22 cellular contexts compared by ENCODE assay signal in the genomic region with DNA sequence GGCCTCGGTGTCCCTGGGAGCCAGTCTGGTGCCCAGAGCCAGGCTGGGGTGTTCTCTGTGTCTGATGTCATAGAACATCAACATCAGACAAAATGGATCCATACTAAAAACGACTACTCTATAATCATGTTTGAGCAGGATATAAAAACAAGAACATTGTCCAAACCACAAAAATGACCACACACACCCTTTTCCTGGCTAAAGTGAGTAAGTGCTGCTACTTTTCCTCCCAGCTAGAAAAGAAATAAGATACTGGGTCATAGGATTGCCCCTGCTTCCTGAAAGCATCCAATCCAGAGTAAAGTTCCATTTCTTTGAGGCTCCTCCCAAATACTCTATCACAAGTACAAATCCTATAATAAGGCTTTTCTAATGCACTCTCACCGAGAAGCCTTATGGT. TPM values are rescaled to one million over a fixed set of nuclear protein-coding genes. Genes with fewer than 3 reads are reported as not detected.
DNase-seq lines count a peak whose midpoint lies in the region; ATAC-seq, FAIRE-seq and TF ChIP-seq lines count a peak whose summit lies in the region.
"Had no signal": no experiment of that assay in that cellular context is flagged by ENCODE, and none has a peak within 500 bp of the region (broad histone marks: within the 10 kb centered on the region; RNA-seq: fewer than 3 reads in every experiment).

No MANE protein-coding gene starts in this region.

- H3K36me3 Mint-ChIP-seq in astrocyte (ENCODE audit: low read depth, unreplicated experiment), result no peaks in the 10 kb centered on the region
- H3K36me3 Mint-ChIP-seq in GM23338 (ENCODE audit: low read depth), result no peaks in the 10 kb centered on the region
- H3K36me3 Mint-ChIP-seq: activated naive CD4-positive, alpha-beta T cell treated with anti-CD3 and anti-CD28 coated beads, Interleukin-2, amount 10 ng/mL, durations not matched to agents 7 days and 5 days; neural progenitor cell had no signal

- H4K20me1 ChIP-seq in astrocyte (ENCODE audit: insufficient read depth, low read length) (no peaks in the 10 kb centered on the region), GM23338 (replicated peaks; ENCODE audit: insufficient read depth) (no peaks in the 10 kb centered on the region)

- H3K9me3 ChIP-seq in astrocyte (ENCODE audit: insufficient read depth, low read depth, low read length), result no peaks in the 10 kb centered on the region
- H3K9me3 ChIP-seq: A549 had no signal

- no peaks in the 10 kb centered on the region for H3K9me2 ChIP-seq in GM23338 (ENCODE audit: insufficient read depth)

- ATAC-seq in HG03342 (IDR thresholded peaks at IDR 0.05; ENCODE audit: unreplicated experiment) (no peak), HG02884 (IDR thresholded peaks at IDR 0.05; ENCODE audit: unreplicated experiment) (no peak), GM23338 (no peak)
- ATAC-seq: stimulated activated naive B cell treated with anti-CD40 and anti-IgM and Interleukin-4, amounts not matched to agents 10 μg/mL and 1 μg/mL and 100 μg/mL, for 72 hours had no signal

- DNase-seq in HFF-Myc (ENCODE audit: extremely low read depth, low read depth) (peak; percentile 27), astrocyte (ENCODE audit: low read depth) (peak; percentile 51), fibroblast of pulmonary artery (ENCODE audit: low read depth) (peak; percentile 54), GM23338 (ENCODE audit: low spot score) (no peak)
- no peak for DNase-seq in effector CD4-positive, alpha-beta T cell
- DNase-seq: activated CD4-positive, alpha-beta T cell treated with anti-CD3 and anti-CD28 coated beads, Interleukin-2, amount 50 U/mL, for 4 hours; activated naive CD4-positive, alpha-beta T cell treated with anti-CD3 and anti-CD28 coated beads, Interleukin-2, amount 10 ng/mL, durations not matched to agents 7 days and 5 days; activated T-cell treated with anti-CD3 and anti-CD28 coated beads, Interleukin-2, amount 50 U/mL, for 24 hours; effector CD8-positive, alpha-beta T cell; KBM-7; NCI-H1092; NCI-H2081; NCI-H524 treated with DMSO at 0.1 percent for 48 hours; stimulated activated naive B cell treated with anti-CD40 and anti-IgM and Interleukin-4, amounts not matched to agents 10 μg/mL and 1 μg/mL and 100 μg/mL, for 72 hours; trophoblast cell had no signal

- H3K27ac Mint-ChIP-seq in astrocyte (ENCODE audit: unreplicated experiment) (no peak overlapping the region), GM23338 (no peak overlapping the region)
- H3K27ac Mint-ChIP-seq: activated naive CD4-positive, alpha-beta T cell treated with anti-CD3 and anti-CD28 coated beads, Interleukin-2, amount 10 ng/mL, durations not matched to agents 7 days and 5 days; activated T-cell treated with anti-CD3 and anti-CD28 coated beads, Interleukin-2, amount 50 U/mL, for 24 hours; neural progenitor cell; stimulated activated naive B cell treated with anti-CD40 and anti-IgM and Interleukin-4, amounts not matched to agents 10 μg/mL and 1 μg/mL and 100 μg/mL, for 72 hours had no signal

- H3K4me1 Mint-ChIP-seq in astrocyte (ENCODE audit: low read depth, unreplicated experiment) (peaks cover 9% of the 10 kb centered on the region), GM23338 (peaks cover 22% of the 10 kb centered on the region)
- H3K4me1 Mint-ChIP-seq: activated naive CD4-positive, alpha-beta T cell treated with anti-CD3 and anti-CD28 coated beads, Interleukin-2, amount 10 ng/mL, durations not matched to agents 7 days and 5 days had no signal

- H3K4me2 ChIP-seq in astrocyte (ENCODE audit: low read length), result no peak overlapping the region
- no peak overlapping the region for H3K4me2 ChIP-seq in GM23338
- H3K4me2 ChIP-seq: neural progenitor cell had no signal

- peak; percentile 63 for FAIRE-seq in astrocyte (lab: Jason Lieb, UNC)
- FAIRE-seq: A549, frontal cortex had no signal

- H2AFZ ChIP-seq in ACC112 (ENCODE audit: low read length, unreplicated experiment), result peak overlapping the region; percentile 24
- H2AFZ ChIP-seq in astrocyte (ENCODE audit: low read depth, low read length), result no peak overlapping the region
- no peak overlapping the region for H2AFZ ChIP-seq in GM23338
- H2AFZ ChIP-seq: neural progenitor cell had no signal

- no peak overlapping the region for H3K4me3 Mint-ChIP-seq in astrocyte (ENCODE audit: unreplicated experiment)
- no peak overlapping the region for H3K4me3 Mint-ChIP-seq in GM23338
- H3K4me3 Mint-ChIP-seq: activated naive CD4-positive, alpha-beta T cell treated with anti-CD3 and anti-CD28 coated beads, Interleukin-2, amount 10 ng/mL, durations not matched to agents 7 days and 5 days; activated T-cell treated with anti-CD3 and anti-CD28 coated beads, Interleukin-2, amount 50 U/mL, for 24 hours; neural progenitor cell; stimulated activated naive B cell treated with anti-CD40 and anti-IgM and Interleukin-4, amounts not matched to agents 10 μg/mL and 1 μg/mL and 100 μg/mL, for 72 hours had no signal

- H3K27me3 ChIP-seq in ACC112 (ENCODE audit: insufficient read depth, low read length), result no peaks in the 10 kb centered on the region
- peaks cover 3% of the 10 kb centered on the region for H3K27me3 ChIP-seq in astrocyte (ENCODE audit: insufficient read depth, low read length)
- no peaks in the 10 kb centered on the region for H3K27me3 ChIP-seq in GM23338 (ENCODE audit: insufficient read depth)
- H3K27me3 ChIP-seq: neural progenitor cell had no signal

- no peak for TF ChIP-seq CTCF in HFF-Myc (IDR thresholded peaks at IDR 0.05; ENCODE audit: low read depth, low read length, missing control alignments)
- no peak for TF ChIP-seq CTCF in astrocyte (IDR thresholded peaks at IDR 0.05; ENCODE audit: insufficient read depth, low read depth, low read length)
- TF ChIP-seq CTCF in fibroblast of pulmonary artery (IDR thresholded peaks at IDR 0.05; ENCODE audit: low read length, missing control alignments), result no peak
- TF ChIP-seq CTCF in GM23338 (conservative IDR thresholded peaks at IDR 0.05; ENCODE audit: low read depth in 2 of 2), result no peak

- H3K4me1 ChIP-seq in ACC112 (ENCODE audit: control insufficient read depth, insufficient read depth, low read length, unreplicated experiment) (peaks cover 39% of the 10 kb centered on the region), astrocyte (ENCODE audit: insufficient read depth, low read length) (no peaks in the 10 kb centered on the region), GM23338 (ENCODE audit: insufficient read depth) (peaks cover 30% of the 10 kb centered on the region)

- peak overlapping the region; percentile 35 for H3K27ac ChIP-seq in ACC112 (ENCODE audit: low read depth, low read length)
- no peak overlapping the region for H3K27ac ChIP-seq in astrocyte (ENCODE audit: low read depth, low read length)
- H3K27ac ChIP-seq in GM23338 (ENCODE audit: low read depth), result no peak overlapping the region
- H3K27ac ChIP-seq: A549, HL-60, neural progenitor cell had no signal

- H3K9ac ChIP-seq in astrocyte (ENCODE audit: low read length), result no peak overlapping the region
- H3K9ac ChIP-seq: neural progenitor cell had no signal

- no peaks in the 10 kb centered on the region for H3K36me3 ChIP-seq in ACC112 (ENCODE audit: insufficient read depth, low read length)
- no peaks in the 10 kb centered on the region for H3K36me3 ChIP-seq in astrocyte (ENCODE audit: insufficient read depth, low read length)
- H3K36me3 ChIP-seq in GM23338 (ENCODE audit: insufficient read depth), result no peaks in the 10 kb centered on the region
- H3K36me3 ChIP-seq: neural progenitor cell had no signal

- 0 out of 2 replicates have a peak, but pooled peaks cover 7% of the 10 kb centered on the region for H3F3A ChIP-seq in GM23338 (replicated peaks; ENCODE audit: low read depth)

- H3K4me3 ChIP-seq in ACC112 (ENCODE audit: low read depth, low read length) (no peak overlapping the region), HFF-Myc (replicated peaks; ENCODE audit: low read depth, low read length) (no peak overlapping the region), astrocyte (ENCODE audit: insufficient read depth, low read depth, low read length) (no peak overlapping the region), fibroblast of pulmonary artery (replicated peaks; ENCODE audit: low read depth, low read length) (no peak overlapping the region), GM23338 (no peak overlapping the region)
- H3K4me3 ChIP-seq: A549, neural progenitor cell had no signal

- H3K79me2 ChIP-seq in ACC112 (ENCODE audit: control insufficient read depth, insufficient read depth, low read length, unreplicated experiment) (no peaks in the 10 kb centered on the region), astrocyte (ENCODE audit: insufficient read depth, low read length) (no peaks in the 10 kb centered on the region), GM23338 (replicated peaks; ENCODE audit: insufficient read depth) (no peaks in the 10 kb centered on the region)

- H3K9me3 Mint-ChIP-seq in astrocyte (ENCODE audit: unreplicated experiment) (no peaks in the 10 kb centered on the region), GM23338 (no peaks in the 10 kb centered on the region)
- H3K9me3 Mint-ChIP-seq: activated naive CD4-positive, alpha-beta T cell treated with anti-CD3 and anti-CD28 coated beads, Interleukin-2, amount 10 ng/mL, durations not matched to agents 7 days and 5 days; activated T-cell treated with anti-CD3 and anti-CD28 coated beads, Interleukin-2, amount 50 U/mL, for 24 hours; neural progenitor cell had no signal

- H3K27me3 Mint-ChIP-seq in astrocyte (ENCODE audit: low read depth, unreplicated experiment), result no peaks in the 10 kb centered on the region
- peaks cover 8% of the 10 kb centered on the region for H3K27me3 Mint-ChIP-seq in GM23338 (ENCODE audit: insufficient read depth, low read depth, poor library complexity)
- H3K27me3 Mint-ChIP-seq: activated T-cell treated with anti-CD3 and anti-CD28 coated beads, Interleukin-2, amount 50 U/mL, for 24 hours; stimulated activated naive B cell treated with anti-CD40 and anti-IgM and Interleukin-4, amounts not matched to agents 10 μg/mL and 1 μg/mL and 100 μg/mL, for 72 hours had no signal

TF ChIP-seq in GM23338, 12 proteins besides CTCF, POLR2A, EP300 and RAD21:
- TF ChIP-seq CREB1 (CRISPR knock-in tag; IDR thresholded peaks at IDR 0.05; ENCODE audit: low read depth), result no peak
- no peak for TF ChIP-seq NANOG (IDR thresholded peaks at IDR 0.05; ENCODE audit: borderline replicate concordance)
- no peak for TF ChIP-seq EZH2 (IDR thresholded peaks at IDR 0.05; ENCODE audit: low read depth, unreplicated experiment)
TF ChIP-seq in GM23338: peak in this region for 0.

RNA-seq across cellular contexts. Expression of a gene that starts 19.7 kb away (rescaled TPM):
- total RNA-seq in astrocyte, result 4.2 and 4.7 TPM in 2 replicates
- total RNA-seq in GM23338 (2014; rRNA removed; shearing (Covaris generic)), result 1.0 and 1.4 TPM in 2 replicates
- polyA plus RNA-seq in GM23338 (2016; fragmentation: Nextera tagmentation; extraction: Ambion mirVana), result 0.39 and 0.63 TPM in 2 replicates

Comparison
In these comparisons a context has a peak if more than half of its experiments do, and no peak if none do; other contexts are left out.
1. DNase-seq: peak in HFF-Myc (single experiment), astrocyte (single experiment) and fibroblast of pulmonary artery (single experiment); none in effector CD4-positive, alpha-beta T cell (single experiment) and GM23338 (single experiment).